22 cellular contexts compared by ENCODE assay signal in the genomic region with DNA sequence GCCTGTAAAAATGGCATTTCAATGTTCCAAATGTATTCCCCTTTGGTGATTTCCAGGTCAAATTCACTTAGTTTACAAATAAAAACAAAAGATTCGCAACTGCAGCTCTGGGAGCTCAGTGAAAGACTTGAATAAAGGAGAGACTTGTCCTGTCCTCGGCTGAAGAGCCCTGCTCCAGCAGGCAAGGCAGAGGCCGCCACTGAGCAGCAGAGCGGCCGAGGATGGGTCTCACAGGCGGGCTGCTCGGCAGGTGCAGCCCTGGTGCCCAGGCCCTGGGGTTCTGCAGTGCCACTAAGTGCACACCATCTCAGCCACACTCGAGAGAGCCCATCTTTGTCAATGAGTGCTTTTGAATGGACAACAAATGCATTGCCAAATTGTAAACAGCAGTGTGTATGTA.
"Had no signal": no experiment of that assay in that cellular context is flagged by ENCODE, and none has a peak within 500 bp of the region (broad histone marks: within the 10 kb centered on the region; RNA-seq: fewer than 3 reads in every experiment).

No MANE protein-coding gene starts in this region.

- H3K4me1 Mint-ChIP-seq: activated B cell treated with CpG ODN at 0.5 μM for 24 hours; activated CD4-positive, alpha-beta T cell treated with anti-CD3 and anti-CD28 coated beads for 36 hours; activated T-helper 17 cell treated with anti-CD3 and anti-CD28 coated beads, Interleukin-2, amount 50 U/mL, for 72 hours; naive thymus-derived CD8-positive, alpha-beta T cell had no signal

- ATAC-seq: activated CD4-positive, alpha-beta T cell treated with anti-CD3 and anti-CD28 coated beads for 36 hours; activated naive CD4-positive, alpha-beta T cell treated with anti-CD3 and anti-CD28 coated beads, Interleukin-2, amount 50 U/mL, for 72 hours; activated T-helper 17 cell treated with anti-CD3 and anti-CD28 coated beads, Interleukin-2, amount 50 U/mL, for 72 hours; foreskin keratinocyte; lower lobe of right lung; naive thymus-derived CD8-positive, alpha-beta T cell had no signal

- H3K27me3 Mint-ChIP-seq: activated B cell treated with CpG ODN at 0.5 μM for 24 hours; dendritic cell treated with granulocyte-macrophage colony-stimulating factor and Interleukin-4, amounts not matched to agents 40 ng/mL and 50 ng/mL, for 4 days had no signal

- H3K9me3 ChIP-seq: lower lobe of right lung, prostate gland, upper lobe of left lung had no signal

- H3K36me3 Mint-ChIP-seq: activated naive CD4-positive, alpha-beta T cell treated with anti-CD3 and anti-CD28 coated beads, Interleukin-2, amount 50 U/mL, for 72 hours; naive thymus-derived CD8-positive, alpha-beta T cell had no signal

- H3K27me3 ChIP-seq: brain microvascular endothelial cell, upper lobe of left lung had no signal

- H3K4me3 Mint-ChIP-seq: activated B cell treated with CpG ODN at 0.5 μM for 24 hours; activated CD4-positive, alpha-beta T cell treated with anti-CD3 and anti-CD28 coated beads for 36 hours; activated T-cell treated with anti-CD3 and anti-CD28 coated beads, Interleukin-2, amount 50 U/mL, for 24 hours; activated T-helper 17 cell treated with anti-CD3 and anti-CD28 coated beads, Interleukin-2, amount 50 U/mL, for 72 hours; dendritic cell treated with granulocyte-macrophage colony-stimulating factor and Interleukin-4, amounts not matched to agents 40 ng/mL and 50 ng/mL, for 4 days; naive thymus-derived CD8-positive, alpha-beta T cell had no signal

- H3K36me3 ChIP-seq: brain microvascular endothelial cell, lower lobe of right lung, prostate gland, upper lobe of left lung had no signal

- DNase-seq: activated B cell treated with CpG ODN at 0.5 μM for 24 hours; activated CD4-positive, alpha-beta T cell treated with anti-CD3 and anti-CD28 coated beads for 36 hours; activated CD4-positive, alpha-beta T cell treated with anti-CD3 and anti-CD28 coated beads, Interleukin-2, amount 50 U/mL, for 4 hours; activated CD8-positive, alpha-beta memory T cell treated with anti-CD3 and anti-CD28 coated beads for 24 hours; activated CD8-positive, alpha-beta memory T cell treated with anti-CD3 and anti-CD28 coated beads, Interleukin-2, amount 50 U/mL, for 4 hours; activated T-cell treated with anti-CD3 and anti-CD28 coated beads, Interleukin-2, amount 50 U/mL, for 24 hours; aorta; brain microvascular endothelial cell; effector CD8-positive, alpha-beta T cell; foreskin keratinocyte; glutamatergic neuron; kidney; lower lobe of right lung; naive thymus-derived CD8-positive, alpha-beta T cell; stimulated activated CD4-positive, alpha-beta T cell treated with anti-CD3 and anti-CD28 coated beads, Interleukin-2, amount 100 ng/mL, for 48 hours; stimulated activated naive CD4-positive, alpha-beta T cell; T-helper 9 cell had no signal

- H3K27ac Mint-ChIP-seq: activated B cell treated with CpG ODN at 0.5 μM for 24 hours; activated CD4-positive, alpha-beta T cell treated with anti-CD3 and anti-CD28 coated beads for 36 hours; activated naive CD4-positive, alpha-beta T cell treated with anti-CD3 and anti-CD28 coated beads, Interleukin-2, amount 50 U/mL, for 72 hours; activated T-cell treated with anti-CD3 and anti-CD28 coated beads, Interleukin-2, amount 50 U/mL, for 24 hours; activated T-helper 17 cell treated with anti-CD3 and anti-CD28 coated beads, Interleukin-2, amount 50 U/mL, for 72 hours; dendritic cell treated with granulocyte-macrophage colony-stimulating factor and Interleukin-4, amounts not matched to agents 40 ng/mL and 50 ng/mL, for 4 days; naive thymus-derived CD8-positive, alpha-beta T cell had no signal

- H3K9me3 Mint-ChIP-seq: activated naive CD4-positive, alpha-beta T cell treated with anti-CD3 and anti-CD28 coated beads, Interleukin-2, amount 50 U/mL, for 72 hours; activated T-cell treated with anti-CD3 and anti-CD28 coated beads, Interleukin-2, amount 50 U/mL, for 24 hours; activated T-helper 17 cell treated with anti-CD3 and anti-CD28 coated beads, Interleukin-2, amount 50 U/mL, for 72 hours; dendritic cell treated with granulocyte-macrophage colony-stimulating factor and Interleukin-4, amounts not matched to agents 40 ng/mL and 50 ng/mL, for 4 days had no signal

- H3K4me1 ChIP-seq: foreskin keratinocyte, lower lobe of right lung, prostate gland, upper lobe of left lung had no signal

- H3K27ac ChIP-seq: brain microvascular endothelial cell, foreskin keratinocyte, lower lobe of right lung, prostate gland, upper lobe of left lung had no signal

- H3K4me3 ChIP-seq: lower lobe of right lung, prostate gland, upper lobe of left lung had no signal
